Comparison of ENCODE assay signal across 16 cellular contexts in the genomic region with DNA sequence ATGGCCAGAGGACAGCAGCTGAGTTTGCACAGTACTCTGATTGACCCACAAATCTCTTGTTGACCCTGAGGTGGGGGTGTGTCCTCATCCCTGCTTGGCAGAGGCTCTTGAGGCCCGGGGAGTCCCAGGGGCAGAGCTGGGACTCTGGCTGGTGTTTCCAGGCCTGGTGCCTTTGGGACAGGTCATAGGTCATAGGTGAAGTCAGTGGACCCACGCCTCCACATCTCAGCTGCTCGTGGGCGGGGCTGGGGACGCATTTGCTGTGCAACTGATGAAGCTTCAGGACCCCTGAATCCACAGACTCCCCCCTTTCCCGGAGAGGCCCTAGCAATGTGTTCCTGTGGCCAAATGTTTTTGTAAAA. TPM values are rescaled to one million over a fixed set of nuclear protein-coding genes. Genes with fewer than 3 reads are reported as not detected.
DNase-seq lines count a peak whose midpoint lies in the region; ATAC-seq and TF ChIP-seq lines count a peak whose summit lies in the region.
"Had no signal": no experiment of that assay in that cellular context is flagged by ENCODE, and none has a peak within 500 bp of the region (broad histone marks: within the 10 kb centered on the region; RNA-seq: fewer than 3 reads in every experiment).

No MANE protein-coding gene starts in this region.

- peak; percentile 9 for ATAC-seq in sciatic nerve
- no peak for ATAC-seq in GM18867 (IDR thresholded peaks at IDR 0.05; ENCODE audit: unreplicated experiment)
- ATAC-seq: heart right ventricle had no signal

- no peak for TF ChIP-seq CTCF in GM13976 (IDR thresholded peaks at IDR 0.05; ENCODE audit: borderline replicate concordance, control extremely low read depth, extremely low read depth, insufficient read depth, missing control alignments)

- DNase-seq in Ammon's horn (ENCODE audit: low spot score) (peak; percentile 1), HuH-7 (ENCODE audit: low spot score) (peak; percentile 17), hepatic stellate cell (ENCODE audit: low spot score) (peak; percentile 5), sciatic nerve (ENCODE audit: low spot score) (peak; percentile 48), GM13976 (ENCODE audit: low spot score) (no peak), hypothalamus (lab: John Stamatoyannopoulos, UW) (no peak), retina (no peak)
- DNase-seq: activated CD4-positive, alpha-beta T cell treated with anti-CD3 and anti-CD28 coated beads, Interleukin-2, amount 50 U/mL, for 4 hours; activated gamma-delta T cell; dermis blood vessel endothelial cell; DMS 273 treated with DMSO at 0.1 percent for 48 hours; heart right ventricle; NCI-H1092 treated with DMSO at 0.1 percent for 48 hours; SHP77; uterus had no signal

- intact Hi-C loops in sciatic nerve (cut with DNase I), result no loop called here

- in situ Hi-C loops in GM13976 (cut with MboI; ENCODE audit: low sequenced_read_pairs, unreplicated experiment), result no loop called here

RNA-seq across cellular contexts. Expression of a gene that starts 0.4 kb away (rescaled TPM):
- 5.9 TPM for total RNA-seq in sciatic nerve

Comparison
In these comparisons a context has a peak if more than half of its experiments do, and no peak if none do; other contexts are left out.
1. DNase-seq: peak in Ammon's horn (single experiment), HuH-7 (single experiment), hepatic stellate cell (single experiment) and sciatic nerve (single experiment); none in GM13976 (single experiment), hypothalamus (0 of 51) and retina (single experiment).